Comparison of ENCODE assay signal across 1 cellular context in genomic region chr13:32496574-32497160, GRCh38.
TF ChIP-seq lines count a peak whose summit lies in the region.

No MANE protein-coding gene starts in this region.

TF ChIP-seq in H1, 55 proteins besides CTCF, POLR2A, EP300 and RAD21:
- TF ChIP-seq CHD7 (IDR thresholded peaks at IDR 0.05; ENCODE audit: insufficient replicate concordance, low read length) = no peak
- TF ChIP-seq HDAC6 (IDR thresholded peaks at IDR 0.05; ENCODE audit: low read depth, low read length) = no peak
